ENCODE assay signal across 10 cellular contexts in the genomic region with DNA sequence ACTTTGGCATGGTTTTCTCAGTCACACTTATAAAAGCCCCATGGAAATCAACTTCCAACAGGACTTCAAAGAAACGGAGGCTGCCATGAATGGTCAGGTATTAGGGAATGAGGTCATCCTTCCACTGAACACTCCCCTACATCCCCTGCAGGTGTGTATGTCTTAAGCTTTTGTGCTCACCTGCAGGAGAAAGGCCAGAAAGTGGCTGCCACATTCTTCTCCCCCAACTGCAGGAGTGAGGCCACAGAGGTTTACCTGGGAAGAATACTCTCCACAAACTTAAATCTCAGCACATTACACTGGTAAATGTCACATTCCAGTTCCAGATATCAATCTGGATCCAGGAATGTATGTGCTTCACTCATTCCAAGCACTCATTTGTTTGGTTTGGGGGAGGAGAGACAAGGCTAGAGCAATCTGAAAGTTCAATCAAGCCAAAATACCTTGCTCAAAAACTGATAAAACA. TPM values are rescaled to one million over a fixed set of nuclear protein-coding genes. Genes with fewer than 3 reads are reported as not detected.
A peak's percentile ranks its signal among the peaks of the same experiment; 100 is the strongest.
DNase-seq lines count a peak whose midpoint lies in the region; ATAC-seq, FAIRE-seq and TF ChIP-seq lines count a peak whose summit lies in the region.
"Had no signal": no experiment of that assay in that cellular context is flagged by ENCODE, and none has a peak within 500 bp of the region (broad histone marks: within the 10 kb centered on the region; RNA-seq: fewer than 3 reads in every experiment).

No MANE protein-coding gene starts in this region.

- DNase-seq in activated naive CD4-positive, alpha-beta T cell treated with anti-CD3 and anti-CD28 coated beads for 36 hours, result no peak
- no peak for DNase-seq in activated naive CD4-positive, alpha-beta T cell treated with Interleukin-2 at 50 U/mL for 16 hours
- DNase-seq in kidney, result no peak
- DNase-seq in foreskin melanocyte, result no peak
- no peak for DNase-seq in NCI-H510A treated with DMSO at 0.1 percent for 48 hours (lab: John Stamatoyannopoulos, UW)
- no peak for DNase-seq in NCI-H128 (lab: John Stamatoyannopoulos, UW; ENCODE audit: unreplicated experiment)
- DNase-seq: T-helper 9 cell had no signal

- no peaks in the 10 kb centered on the region for H3K36me3 ChIP-seq in kidney (ENCODE audit: control insufficient read depth in 1 of 2, insufficient read depth in 2 of 2, low read length in 2 of 2)
- no peaks in the 10 kb centered on the region for H3K36me3 ChIP-seq in thymus (ENCODE audit: control insufficient read depth, insufficient read depth)

- no peak for TF ChIP-seq CTCF in kidney (IDR thresholded peaks at IDR 0.05; ENCODE audit: borderline replicate concordance, extremely low read depth, insufficient read depth)

- no peaks in the 10 kb centered on the region for H3K27me3 ChIP-seq in thymus (ENCODE audit: control insufficient read depth, insufficient read depth)

- H3K4me3 Mint-ChIP-seq in activated naive CD4-positive, alpha-beta T cell treated with anti-CD3 and anti-CD28 coated beads for 36 hours, result peak overlapping the region; percentile 51
- H3K4me3 Mint-ChIP-seq in activated T-helper 17 cell treated with anti-CD3 and anti-CD28 coated beads, Interleukin-2, amount 50 U/mL, for 72 hours, result peak overlapping the region; percentile 85

- intact Hi-C loops in activated naive CD4-positive, alpha-beta T cell treated with anti-CD3 and anti-CD28 coated beads for 36 hours (cut with micrococcal nuclease), result no loop called here
- intact Hi-C loops in kidney (cut with DNase I), result no loop called here

- peaks cover 0 to 10% of the 10 kb centered on the region in 2 donors for H3K4me1 ChIP-seq in kidney (ENCODE audit: control insufficient read depth in 1 of 2, insufficient read depth in 1 of 2, low read depth in 1 of 2, low read length in 2 of 2)
- peaks cover 11% of the 10 kb centered on the region for H3K4me1 ChIP-seq in thymus (ENCODE audit: control insufficient read depth, insufficient read depth, low read length)

- H3K4me3 ChIP-seq in kidney (ENCODE audit: low read length in 2 of 2) (peak overlapping the region in 1 of 2 donors; percentile 41), thymus (ENCODE audit: low read length) (no peak overlapping the region)

- H3K27ac Mint-ChIP-seq in activated naive CD4-positive, alpha-beta T cell treated with anti-CD3 and anti-CD28 coated beads for 36 hours, result peak overlapping the region; percentile 77
- H3K27ac Mint-ChIP-seq in activated T-helper 17 cell treated with anti-CD3 and anti-CD28 coated beads, Interleukin-2, amount 50 U/mL, for 72 hours, result peak overlapping the region; percentile 88

- H3K27ac ChIP-seq in kidney (ENCODE audit: low read depth in 2 of 2, low read length in 2 of 2) (peak overlapping the region; percentile 34 to 41), thymus (ENCODE audit: low read depth) (peak overlapping the region; percentile 60)

- no peaks in the 10 kb centered on the region for H3K36me3 Mint-ChIP-seq in activated naive CD4-positive, alpha-beta T cell treated with anti-CD3 and anti-CD28 coated beads for 36 hours (ENCODE audit: low read depth)
- H3K36me3 Mint-ChIP-seq in activated T-helper 17 cell treated with anti-CD3 and anti-CD28 coated beads, Interleukin-2, amount 50 U/mL, for 72 hours (ENCODE audit: low read depth), result no peaks in the 10 kb centered on the region
- H3K36me3 Mint-ChIP-seq: CD14-positive monocyte had no signal

- no peaks in the 10 kb centered on the region for H3K9me3 ChIP-seq in kidney (ENCODE audit: control insufficient read depth in 1 of 2, low read length in 2 of 2)
- H3K9me3 ChIP-seq in thymus (ENCODE audit: control insufficient read depth), result no peaks in the 10 kb centered on the region

- no peaks in the 10 kb centered on the region for H3K27me3 Mint-ChIP-seq in activated naive CD4-positive, alpha-beta T cell treated with anti-CD3 and anti-CD28 coated beads for 36 hours (ENCODE audit: low read depth)
- H3K27me3 Mint-ChIP-seq in activated T-helper 17 cell treated with anti-CD3 and anti-CD28 coated beads, Interleukin-2, amount 50 U/mL, for 72 hours, result no peaks in the 10 kb centered on the region

- ATAC-seq in activated T-helper 17 cell treated with anti-CD3 and anti-CD28 coated beads, Interleukin-2, amount 50 U/mL, for 72 hours (replicated peaks), result no peak

- FAIRE-seq in kidney (lab: Jason Lieb, UNC), result no peak

- no peaks in the 10 kb centered on the region for H3K9me3 Mint-ChIP-seq in activated naive CD4-positive, alpha-beta T cell treated with anti-CD3 and anti-CD28 coated beads for 36 hours
- H3K9me3 Mint-ChIP-seq in activated T-helper 17 cell treated with anti-CD3 and anti-CD28 coated beads, Interleukin-2, amount 50 U/mL, for 72 hours, result peaks cover 3% of the 10 kb centered on the region

- peaks cover 74% of the 10 kb centered on the region for H3K4me1 Mint-ChIP-seq in activated naive CD4-positive, alpha-beta T cell treated with anti-CD3 and anti-CD28 coated beads for 36 hours (ENCODE audit: low read depth)
- peaks cover 29% of the 10 kb centered on the region for H3K4me1 Mint-ChIP-seq in activated T-helper 17 cell treated with anti-CD3 and anti-CD28 coated beads, Interleukin-2, amount 50 U/mL, for 72 hours

- WGBS in thymus, result 100% methylated on average over 1 of the region's 1 CpG

- CTCF ChIA-PET in activated naive CD4-positive, alpha-beta T cell treated with anti-CD3 and anti-CD28 coated beads for 36 hours (lab: Charles Lee), result interaction anchor here (0.5 kb wide), 1 partner anchor 70 kb away, joined by 3 read pairs; no protein-coding TSS in a partner anchor

- H3K9ac ChIP-seq in kidney (ENCODE audit: low read length in 2 of 2), result no peak overlapping the region

RNA-seq across cellular contexts. Expression of gene FAM9C, which starts 15.5 kb away (rescaled TPM):
- total RNA-seq in activated naive CD4-positive, alpha-beta T cell treated with anti-CD3 and anti-CD28 coated beads for 36 hours, result not detected
- under 1 TPM in 1 of 2 donors, not detected in 1; 0.21 TPM for total RNA-seq in activated T-helper 17 cell treated with anti-CD3 and anti-CD28 coated beads, Interleukin-2, amount 50 U/mL, for 72 hours
- total RNA-seq in kidney, result not detected
- polyA plus RNA-seq in kidney (ENCODE audit: insufficient read depth, low read depth, low replicate concordance), result not detected
- 0.07 TPM for polyA plus RNA-seq in thymus
- polyA plus RNA-seq: CD14-positive monocyte had no signal

RNA-seq across cellular contexts. Expression of gene TMSB4X, which starts 54.0 kb away (rescaled TPM):
- total RNA-seq in activated naive CD4-positive, alpha-beta T cell treated with anti-CD3 and anti-CD28 coated beads for 36 hours, result 1,000 to 10,000 TPM; 5,535 to 5,691 TPM
- 1,000 to 10,000 TPM; 6,631 to 7,873 TPM for total RNA-seq in activated T-helper 17 cell treated with anti-CD3 and anti-CD28 coated beads, Interleukin-2, amount 50 U/mL, for 72 hours
- total RNA-seq in kidney, result 2,421 TPM
- polyA plus RNA-seq in kidney (ENCODE audit: insufficient read depth, low read depth, low replicate concordance), result 3,432 TPM
- 12,473 TPM for polyA plus RNA-seq in thymus
